17 cellular contexts compared by ENCODE assay signal in genomic region chr7:134121632-134122139, GRCh38. TPM values are rescaled to one million over a fixed set of nuclear protein-coding genes. Genes with fewer than 3 reads are reported as not detected.
"Had no signal": no experiment of that assay in that cellular context is flagged by ENCODE, and none has a peak within 500 bp of the region (broad histone marks: within the 10 kb centered on the region; RNA-seq: fewer than 3 reads in every experiment).

No MANE protein-coding gene starts in this region.

- H2AFZ ChIP-seq: hepatocyte had no signal

- H3K27me3 ChIP-seq: brain microvascular endothelial cell, hepatocyte, sigmoid colon, transverse colon had no signal

- H3K79me2 ChIP-seq: hepatocyte had no signal

- H3K27ac ChIP-seq: brain microvascular endothelial cell, hepatocyte, sigmoid colon, transverse colon had no signal

- H3K4me3 ChIP-seq: hepatocyte, sigmoid colon, transverse colon had no signal

- H3K4me1 Mint-ChIP-seq: nephron had no signal

- H3K4me2 ChIP-seq: hepatocyte had no signal

- DNase-seq: activated CD4-positive, alpha-beta T cell treated with anti-CD3 and anti-CD28 coated beads for 1 hour; activated CD4-positive, alpha-beta T cell treated with anti-CD3 and anti-CD28 coated beads, Interleukin-2, amount 50 U/mL, for 48 hours; activated gamma-delta T cell; activated T-cell treated with anti-CD3 and anti-CD28 coated beads, Interleukin-2, amount 50 U/mL, for 48 hours; brain microvascular endothelial cell; endodermal cell; erythroblast; mammary epithelial cell; occipital lobe; sigmoid colon; stimulated activated CD4-positive, alpha-beta T cell treated with anti-CD3 and anti-CD28 coated beads, Interleukin-2, amount 100 ng/mL, for 24 hours; stimulated activated naive CD4-positive, alpha-beta T cell; substantia nigra; transverse colon had no signal

- H3K36me3 ChIP-seq: brain microvascular endothelial cell, sigmoid colon, transverse colon had no signal

- H3K27ac Mint-ChIP-seq: activated naive CD8-positive, alpha-beta T cell; endodermal cell; nephron had no signal

- H3K4me3 Mint-ChIP-seq: activated naive CD8-positive, alpha-beta T cell; endodermal cell; nephron had no signal

- H3K9me3 ChIP-seq: sigmoid colon, transverse colon had no signal

- H3K9me3 Mint-ChIP-seq: endodermal cell, nephron had no signal

- H3K36me3 Mint-ChIP-seq: activated naive CD8-positive, alpha-beta T cell had no signal

RNA-seq across cellular contexts. Expression of gene LRGUK, which starts 5.5 kb away (rescaled TPM):
- polyA plus RNA-seq: hepatocyte had no signal
